Comparison of ENCODE assay signal across 8 cellular contexts in the genomic region with DNA sequence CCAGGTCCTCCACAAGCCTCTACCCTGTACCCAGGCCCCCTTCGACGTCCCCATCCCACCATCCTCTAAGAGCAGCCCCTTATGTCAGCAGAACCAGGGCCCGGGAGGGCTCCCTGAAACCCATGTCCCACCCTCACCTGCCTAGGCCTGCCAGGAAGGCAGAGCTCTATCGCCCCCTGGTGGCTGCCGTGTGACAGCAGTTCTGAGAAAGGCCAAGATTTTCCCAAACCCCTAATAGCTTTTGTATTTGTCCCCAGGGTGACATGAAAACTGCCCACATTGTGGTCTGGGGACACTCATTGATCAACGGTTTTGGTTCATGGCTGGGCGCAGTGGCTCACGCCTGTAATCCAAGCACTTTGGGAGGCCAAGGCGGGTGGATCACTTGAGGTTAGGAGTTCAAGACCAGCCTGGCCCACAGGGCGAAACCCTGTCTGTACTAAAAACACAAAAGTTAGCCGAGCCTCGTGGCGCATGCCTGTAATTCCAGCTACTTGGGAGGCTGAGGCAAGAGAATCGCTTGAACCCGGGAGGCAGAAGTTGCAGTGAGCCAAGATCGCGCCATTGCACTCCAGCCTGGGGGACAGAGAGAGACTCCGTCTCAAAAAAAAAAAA. TPM values are rescaled to one million over a fixed set of nuclear protein-coding genes. Genes with fewer than 3 reads are reported as not detected.
A peak's percentile ranks its signal among the peaks of the same experiment; 100 is the strongest.
DNase-seq lines count a peak whose midpoint lies in the region; ATAC-seq, FAIRE-seq and TF ChIP-seq lines count a peak whose summit lies in the region.
"Not testable (repeated sequence)": the region's sequence is repeated elsewhere in the genome, so short reads cannot be mapped to it uniquely, and the experiment has no call there.

No MANE protein-coding gene starts in this region.

- TF ChIP-seq EP300 in transverse colon (IDR thresholded peaks at IDR 0.05; ENCODE audit: low read depth), result not testable (repeated sequence)

- 10 to 41% methylated on average over 2 to 18 of the region's 18 CpGs for WGBS in transverse colon (ENCODE audit: low coverage in 1 of 2), 2 donors

- not testable (repeated sequence) for H3K36me3 Mint-ChIP-seq in chondrocyte (ENCODE audit: low read depth)

- not testable (repeated sequence) for H3K27me3 ChIP-seq in transverse colon

- not testable (repeated sequence) for H3K27ac ChIP-seq in transverse colon

- not testable (repeated sequence) for H3K27ac Mint-ChIP-seq in chondrocyte (ENCODE audit: unreplicated experiment)

- TF ChIP-seq CTCF in chondrocyte (IDR thresholded peaks at IDR 0.05) (peak; percentile 93), transverse colon (IDR thresholded peaks at IDR 0.05) (peak; percentile 77 to 97 (median 93))

- H3K9me3 Mint-ChIP-seq in chondrocyte (ENCODE audit: low read depth), result not testable (repeated sequence)

- FAIRE-seq in RCC 7860 (lab: Jason Lieb, UNC), result not testable (repeated sequence)

- intact Hi-C loops in sciatic nerve (cut with DNase I); transverse colon (cut with DNase I; ENCODE audit: low total_unique reads): not testable (repeated sequence)

- not testable (repeated sequence) for H3K9me3 ChIP-seq in transverse colon

- peak; percentile 31 for ATAC-seq in sciatic nerve

- not testable (repeated sequence) for H3K27me3 Mint-ChIP-seq in chondrocyte (ENCODE audit: low read depth)

- in situ Hi-C loops in transverse colon (cut with MboI; ENCODE audit: low pct_ligation_motif_present in 1 of 4, low pct_unique_long_range_greater_than_20kb in 1 of 4, low sequenced_read_pairs in 3 of 4), result not testable (repeated sequence)

- peak; percentile 84 for DNase-seq in ELF-1 (ENCODE audit: low read depth, low spot score)
- peak; percentile 70 for DNase-seq in LoVo (ENCODE audit: low spot score)
- peak; percentile 37 for DNase-seq in RCC 7860 (ENCODE audit: low spot score)
- DNase-seq in activated CD8-positive, alpha-beta memory T cell treated with anti-CD3 and anti-CD28 coated beads for 4 hours (ENCODE audit: low read depth in 2 of 2), result peak; percentile 53 to 55
- not testable (repeated sequence) for DNase-seq in chondrocyte (ENCODE audit: low spot score)
- peak; percentile 81 for DNase-seq in iPS-NIHi11 (ENCODE audit: low spot score)
- peak; percentile 87 for DNase-seq in sciatic nerve (ENCODE audit: low spot score)
- peak; percentile 75 for DNase-seq in transverse colon

- not testable (repeated sequence) for H3K36me3 ChIP-seq in transverse colon

- TF ChIP-seq POLR2A in transverse colon (IDR thresholded peaks at IDR 0.05), result not testable (repeated sequence)

- not testable (repeated sequence) for H3K4me3 Mint-ChIP-seq in chondrocyte (ENCODE audit: unreplicated experiment)

- H3K4me1 Mint-ChIP-seq in chondrocyte (ENCODE audit: low read depth), result not testable (repeated sequence)

- H3K4me3 ChIP-seq in transverse colon, result not testable (repeated sequence)

- H3K4me1 ChIP-seq in transverse colon, result not testable (repeated sequence)

RNA-seq across cellular contexts. Expression of a gene that starts 27.7 kb away (rescaled TPM):
- total RNA-seq in chondrocyte (not detected in 3 replicates), sciatic nerve (not detected), transverse colon (not detected)

RNA-seq across cellular contexts. Expression of a gene that starts 48.0 kb away (rescaled TPM):
- total RNA-seq in chondrocyte (0.72 to 1.00 TPM in 2 of 3 replicates, not detected in the other), sciatic nerve (9.2 TPM), transverse colon (not detected)
